Comparison of ENCODE assay signal across 1 cellular context in genomic region chr11:72582206-72583176, GRCh38.
TF ChIP-seq lines count a peak whose summit lies in the region.

No MANE protein-coding gene starts in this region.

TF ChIP-seq in HepG2, 621 proteins besides CTCF, POLR2A, EP300 and RAD21 (continued from another document):
- TF ChIP-seq RELA (CRISPR knock-in tag; IDR thresholded peaks at IDR 0.05) (no peak), ZBTB7A (CRISPR knock-in tag; IDR thresholded peaks at IDR 0.05) (no peak), ZNF777 (CRISPR knock-in tag; IDR thresholded peaks at IDR 0.05) (no peak), REXO4 (CRISPR knock-in tag; IDR thresholded peaks at IDR 0.05; ENCODE audit: borderline replicate concordance) (no peak)
- TF ChIP-seq, protein P1, sequence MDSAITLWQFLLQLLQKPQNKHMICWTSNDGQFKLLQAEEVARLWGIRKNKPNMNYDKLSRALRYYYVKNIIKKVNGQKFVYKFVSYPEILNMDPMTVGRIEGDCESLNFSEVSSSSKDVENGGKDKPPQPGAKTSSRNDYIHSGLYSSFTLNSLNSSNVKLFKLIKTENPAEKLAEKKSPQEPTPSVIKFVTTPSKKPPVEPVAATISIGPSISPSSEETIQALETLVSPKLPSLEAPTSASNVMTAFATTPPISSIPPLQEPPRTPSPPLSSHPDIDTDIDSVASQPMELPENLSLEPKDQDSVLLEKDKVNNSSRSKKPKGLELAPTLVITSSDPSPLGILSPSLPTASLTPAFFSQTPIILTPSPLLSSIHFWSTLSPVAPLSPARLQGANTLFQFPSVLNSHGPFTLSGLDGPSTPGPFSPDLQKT (CRISPR knock-in tag; IDR thresholded peaks at IDR 0.05; ENCODE audit: borderline replicate concordance) = no peak
